1 cellular context compared by ENCODE assay signal in genomic region chr1:116020668-116021272, GRCh38.
TF ChIP-seq lines count a peak whose summit lies in the region.

No MANE protein-coding gene starts in this region.

TF ChIP-seq in WTC11, 78 proteins besides CTCF, POLR2A, EP300 and RAD21 (continued from another document):
- TF ChIP-seq GTF2I (CRISPR knock-in tag; conservative IDR thresholded peaks at IDR 0.05), result no peak
- TF ChIP-seq ESRRA (CRISPR knock-in tag; IDR thresholded peaks at IDR 0.05; ENCODE audit: borderline replicate concordance), result no peak
